ENCODE assay signal across 1 cellular context in genomic region chr15:74863239-74864056, GRCh38.
TF ChIP-seq lines count a peak whose summit lies in the region.

No MANE protein-coding gene starts in this region.

TF ChIP-seq in HepG2, 621 proteins besides CTCF, POLR2A, EP300 and RAD21:
- TF ChIP-seq ZNF770 (CRISPR knock-in tag; IDR thresholded peaks at IDR 0.05) (peak; percentile 71; the same call in 1 of the 2 replicates), ZNF407 (CRISPR knock-in tag; IDR thresholded peaks at IDR 0.05; ENCODE audit: not compliant biosample characterization) (no peak)
